16 cellular contexts compared by ENCODE assay signal in genomic region chr5:58261605-58262004, GRCh38.
DNase-seq lines count a peak whose midpoint lies in the region; ATAC-seq, FAIRE-seq and TF ChIP-seq lines count a peak whose summit lies in the region.
"Had no signal": no experiment of that assay in that cellular context is flagged by ENCODE, and none has a peak within 500 bp of the region (broad histone marks: within the 10 kb centered on the region; RNA-seq: fewer than 3 reads in every experiment).

No MANE protein-coding gene starts in this region.

- no peaks in the 10 kb centered on the region for H3K27me3 ChIP-seq in astrocyte (ENCODE audit: insufficient read depth, low read length)
- H3K27me3 ChIP-seq in heart right ventricle = no peaks in the 10 kb centered on the region
- H3K27me3 ChIP-seq in HAP-1 (ENCODE audit: low read depth) = no peaks in the 10 kb centered on the region

- peak overlapping the region; percentile 85 to 91; a peak in 5 of 6 replicates for H3K27ac ChIP-seq in A549
- H3K27ac ChIP-seq in astrocyte (ENCODE audit: low read depth, low read length) = no peak overlapping the region
- H3K27ac ChIP-seq in heart right ventricle = peak overlapping the region in 5 of 10 donors; percentile 12 to 65 (median 43)
- H3K27ac ChIP-seq in OCI-LY7 (ENCODE audit: low read depth, low read length, poor library complexity, severe bottlenecking) = no peak overlapping the region

- ATAC-seq in A549 (no peak), heart right ventricle (peak; percentile 71 to 94 (median 86)), GM21381 (IDR thresholded peaks at IDR 0.05; ENCODE audit: unreplicated experiment) (no peak), GM21723 (IDR thresholded peaks at IDR 0.05; ENCODE audit: unreplicated experiment) (no peak)

- TF ChIP-seq POLR2A in A549 (IDR thresholded peaks at IDR 0.05; ENCODE audit: low read length) = no peak
- TF ChIP-seq POLR2A in H54 (IDR thresholded peaks at IDR 0.05; ENCODE audit: low read depth, low read length) = no peak

- POLR2A ChIA-PET in A549 (lab: Yijun Ruan, JAX) = interaction anchor here (0.9 kb wide), 1 partner anchor 198 kb away, joined by 3 read pairs; the partner anchor contains the start of gene PLK2
- POLR2A ChIA-PET in OCI-LY7 (lab: Charles Lee) = interaction anchor here (0.6 to 1.1 kb wide), 2 partner anchors 14 to 19 kb away, joined by 3 read pairs; no protein-coding TSS in a partner anchor

- no peak overlapping the region for H3K4me3 Mint-ChIP-seq in astrocyte (ENCODE audit: unreplicated experiment)
- H3K4me3 Mint-ChIP-seq: activated naive CD8-positive, alpha-beta T cell treated with anti-CD3 and anti-CD28 coated beads for 36 hours; neural crest cell had no signal

- no peaks in the 10 kb centered on the region for H3K27me3 Mint-ChIP-seq in astrocyte (ENCODE audit: low read depth, unreplicated experiment)

- H2AFZ ChIP-seq in astrocyte (ENCODE audit: low read depth, low read length) = peak overlapping the region; percentile 29
- H2AFZ ChIP-seq in OCI-LY7 (ENCODE audit: low read length) = no peak overlapping the region

- no peak for TF ChIP-seq RAD21 in A549 (conservative IDR thresholded peaks at IDR 0.05 in 1 of 2, IDR thresholded peaks at IDR 0.05 in 1 of 2)

- H4K20me1 ChIP-seq in astrocyte (ENCODE audit: insufficient read depth, low read length) (no peaks in the 10 kb centered on the region), OCI-LY7 (ENCODE audit: insufficient read depth, low read length) (no peaks in the 10 kb centered on the region)

- H3K27ac Mint-ChIP-seq in astrocyte (ENCODE audit: unreplicated experiment) = no peak overlapping the region
- H3K27ac Mint-ChIP-seq: activated naive CD8-positive, alpha-beta T cell treated with anti-CD3 and anti-CD28 coated beads for 36 hours had no signal

- DNase-seq in A549 (ENCODE audit: low read depth in 1 of 2, low spot score in 1 of 2) (no peak), H54 (ENCODE audit: insufficient read length, low spot score) (no peak), astrocyte (ENCODE audit: low read depth) (peak; percentile 75), heart right ventricle (peak in 1 of 2 donors; percentile 41), HAP-1 (ENCODE audit: low spot score in 2 of 2) (no peak), OCI-LY7 (ENCODE audit: low spot score) (no peak)
- DNase-seq: activated CD4-positive, alpha-beta T cell treated with anti-CD3 and anti-CD28 coated beads for 4 hours; activated naive CD8-positive, alpha-beta T cell treated with anti-CD3 and anti-CD28 coated beads for 36 hours; cerebellar nuclear complex; NCI-H1092 treated with DMSO at 0.1 percent for 48 hours; NK-92 treated with Interleukin-12 subunit alpha and Interleukin-12 subunit beta, amount 100 ng/mL, for 24 hours; SIG-M5; T-helper 9 cell had no signal

- H3K36me3 ChIP-seq in astrocyte (ENCODE audit: insufficient read depth, low read length) = no peaks in the 10 kb centered on the region
- no peaks in the 10 kb centered on the region for H3K36me3 ChIP-seq in heart right ventricle
- H3K36me3 ChIP-seq in HAP-1 (replicated peaks) = no peaks in the 10 kb centered on the region
- no peaks in the 10 kb centered on the region for H3K36me3 ChIP-seq in OCI-LY7 (ENCODE audit: insufficient read depth, low read length)

- no peaks in the 10 kb centered on the region for H3K9me2 ChIP-seq in OCI-LY7 (ENCODE audit: insufficient read depth, low read length)

- peaks cover 2% of the 10 kb centered on the region for H3K9me3 Mint-ChIP-seq in astrocyte (ENCODE audit: unreplicated experiment)
- H3K9me3 Mint-ChIP-seq: activated naive CD8-positive, alpha-beta T cell treated with anti-CD3 and anti-CD28 coated beads for 36 hours; neural crest cell had no signal

- H3K4me2 ChIP-seq in A549 (no peak overlapping the region), astrocyte (ENCODE audit: low read length) (peak overlapping the region; percentile 10), OCI-LY7 (ENCODE audit: low read length) (no peak overlapping the region)

- H3K9ac ChIP-seq in astrocyte (ENCODE audit: low read length) = no peak overlapping the region

- BruUV-seq in OCI-LY7 (replicated peaks; lab: Mats Ljungman, UMichigan) = no TSS peak

- WGBS in A549 (ENCODE audit: missing lambda C conversion rate) = 96% methylated on average over 4 of the region's 4 CpGs
- WGBS in heart right ventricle, 2 donors = 15 to 18% methylated on average over 4 of the region's 4 CpGs

- in situ Hi-C loops in HAP-1 (cut with MboI; ENCODE audit: low sequenced_read_pairs) = no loop called here

- H3K9me3 ChIP-seq in A549 = no peaks in the 10 kb centered on the region
- H3K9me3 ChIP-seq in astrocyte (ENCODE audit: insufficient read depth, low read depth, low read length) = no peaks in the 10 kb centered on the region
- no peaks in the 10 kb centered on the region for H3K9me3 ChIP-seq in heart right ventricle
- H3K9me3 ChIP-seq in HAP-1 = no peaks in the 10 kb centered on the region
- no peaks in the 10 kb centered on the region for H3K9me3 ChIP-seq in OCI-LY7 (ENCODE audit: low read length)

- H3K4me3 ChIP-seq in A549 = no peak overlapping the region
- no peak overlapping the region for H3K4me3 ChIP-seq in astrocyte (ENCODE audit: insufficient read depth, low read depth, low read length)
- no peak overlapping the region for H3K4me3 ChIP-seq in heart right ventricle
- no peak overlapping the region for H3K4me3 ChIP-seq in HAP-1
- no peak overlapping the region for H3K4me3 ChIP-seq in OCI-LY7 (ENCODE audit: low read depth, low read length, poor library complexity, severe bottlenecking)

- no peak for TF ChIP-seq EP300 in A549 (IDR thresholded peaks at IDR 0.05)

- TF ChIP-seq CTCF in A549 (IDR thresholded peaks at IDR 0.05) = no peak
- no peak for TF ChIP-seq CTCF in astrocyte (IDR thresholded peaks at IDR 0.05; ENCODE audit: insufficient read depth, low read depth, low read length)
- TF ChIP-seq CTCF in heart right ventricle (IDR thresholded peaks at IDR 0.05) = no peak
- TF ChIP-seq CTCF in OCI-LY7 (conservative IDR thresholded peaks at IDR 0.05; ENCODE audit: low read length) = no peak

- no peaks in the 10 kb centered on the region for H3K36me3 Mint-ChIP-seq in astrocyte (ENCODE audit: low read depth, unreplicated experiment)
- H3K36me3 Mint-ChIP-seq: activated naive CD8-positive, alpha-beta T cell treated with anti-CD3 and anti-CD28 coated beads for 36 hours had no signal

- H3K4me1 ChIP-seq in A549 (peaks cover 36% of the 10 kb centered on the region), astrocyte (ENCODE audit: insufficient read depth, low read length) (peaks cover 22% of the 10 kb centered on the region), heart right ventricle (peaks cover 0 to 46% (median 22%) of the 10 kb centered on the region in 9 donors), HAP-1 (no peaks in the 10 kb centered on the region), OCI-LY7 (ENCODE audit: insufficient read depth, low read length, poor library complexity, severe bottlenecking) (no peaks in the 10 kb centered on the region)

- CTCF ChIA-PET in A549 (lab: Yijun Ruan, JAX) = interaction anchor here (0.6 to 1.8 kb wide), 5 partner anchors 11 to 482 kb away, joined by 3 to 8 read pairs (median 6); no protein-coding TSS in a partner anchor
- CTCF ChIA-PET in OCI-LY7 (lab: Charles Lee; ENCODE audit: unreplicated experiment) = no interaction called here

- intact Hi-C loops in heart right ventricle (cut with DNase I) = loop anchor here in 1 of 10 donors (5.0 kb wide), 1 partner anchor 196 kb away; no protein-coding TSS in a partner anchor
- intact Hi-C loops in OCI-LY7 (cut with micrococcal nuclease; ENCODE audit: unreplicated experiment) = no loop called here

- no peaks in the 10 kb centered on the region for H3K79me2 ChIP-seq in astrocyte (ENCODE audit: insufficient read depth, low read length)
- H3K79me2 ChIP-seq in OCI-LY7 (ENCODE audit: insufficient read depth, low read depth, low read length) = no peaks in the 10 kb centered on the region

- FAIRE-seq in A549 (lab: Jason Lieb, UNC) (no peak), H54 (lab: Jason Lieb, UNC) (peak; percentile 89), astrocyte (lab: Jason Lieb, UNC) (no peak)

- H3K4me1 Mint-ChIP-seq in astrocyte (ENCODE audit: low read depth, unreplicated experiment) = peaks cover 20% of the 10 kb centered on the region
- H3K4me1 Mint-ChIP-seq: activated naive CD8-positive, alpha-beta T cell treated with anti-CD3 and anti-CD28 coated beads for 36 hours; neural crest cell had no signal

TF ChIP-seq in A549, 52 proteins besides CTCF, POLR2A, EP300 and RAD21:
- TF ChIP-seq CBX2 (IDR thresholded peaks at IDR 0.05; ENCODE audit: borderline replicate concordance, low read depth) (no peak), PBX3 (IDR thresholded peaks at IDR 0.05) (no peak), PHF8 (IDR thresholded peaks at IDR 0.05; ENCODE audit: borderline replicate concordance, low read depth) (no peak)

Comparison
In these comparisons a context has a peak if more than half of its experiments do, and no peak if none do; other contexts are left out.
1. ATAC-seq: peak in heart right ventricle (8 of 8); none in A549 (0 of 2), GM21381 (single experiment) and GM21723 (single experiment).
2. H3K27ac ChIP-seq: peak in A549 (2 of 2); none in astrocyte (single experiment) and OCI-LY7 (single experiment).